In the genomic region with DNA sequence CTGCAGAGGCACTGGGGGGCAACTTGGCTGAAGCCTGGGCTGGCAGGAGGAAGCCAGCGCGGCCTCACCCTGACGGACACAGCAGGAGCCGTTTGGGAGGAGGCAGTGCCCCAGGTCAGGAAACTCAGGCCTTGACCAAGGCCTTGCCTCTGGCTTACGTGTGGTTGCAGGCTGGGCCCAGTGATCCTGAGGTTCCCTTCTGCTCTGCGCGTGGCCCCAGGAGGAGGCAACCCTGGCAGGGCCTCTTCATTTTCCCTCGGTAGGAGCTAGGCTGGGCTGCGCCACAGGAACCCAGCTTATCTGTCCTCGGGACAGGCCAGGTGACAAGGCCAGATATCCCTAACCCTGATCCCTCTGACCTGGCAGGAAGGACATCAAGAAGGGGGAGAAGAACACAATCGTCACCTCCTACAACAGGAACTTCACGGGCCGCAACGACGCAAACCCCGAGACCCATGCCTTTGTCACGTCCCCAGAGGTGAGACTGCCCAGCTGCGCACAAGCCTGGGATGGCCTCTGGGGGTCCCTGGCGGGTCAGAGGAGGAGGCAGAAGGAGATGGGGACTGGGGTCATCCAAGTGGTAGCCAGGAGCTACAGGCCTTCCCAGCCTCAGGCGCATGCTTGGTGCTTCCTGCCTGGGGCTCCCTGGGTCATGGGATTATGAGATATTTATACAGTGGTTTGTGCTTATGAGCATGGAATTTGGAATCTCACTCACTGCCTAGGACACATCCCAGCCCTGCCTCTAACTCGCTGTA, we compare ENCODE assay signal across 10 cellular contexts. TPM values are rescaled to one million over a fixed set of nuclear protein-coding genes. Genes with fewer than 3 reads are reported as not detected.
DNase-seq lines count a peak whose midpoint lies in the region; TF ChIP-seq lines count a peak whose summit lies in the region.
"Had no signal": no experiment of that assay in that cellular context is flagged by ENCODE, and none has a peak within 500 bp of the region (broad histone marks: within the 10 kb centered on the region; RNA-seq: fewer than 3 reads in every experiment).

No MANE protein-coding gene starts in this region.

- intact Hi-C loops in activated naive CD4-positive, alpha-beta T cell treated with anti-CD3 and anti-CD28 coated beads for 36 hours (cut with micrococcal nuclease), result no loop called here
- intact Hi-C loops in dorsolateral prefrontal cortex (cut with DNase I), result no loop called here

- WGBS in urinary bladder, result 59% methylated on average over 21 of the region's 21 CpGs

- H3K4me1 Mint-ChIP-seq in activated naive CD4-positive, alpha-beta T cell treated with anti-CD3 and anti-CD28 coated beads for 36 hours (ENCODE audit: low read depth), result peaks cover 19% of the 10 kb centered on the region

- CTCF ChIA-PET in activated naive CD4-positive, alpha-beta T cell treated with anti-CD3 and anti-CD28 coated beads for 36 hours (lab: Charles Lee), result interaction anchor here (1.1 to 7.3 kb wide), 2 partner anchors 9 to 120 kb away, joined by 4 to 64 read pairs; no protein-coding TSS in a partner anchor

- H3K4me3 ChIP-seq in dorsolateral prefrontal cortex (no peak overlapping the region), urinary bladder (ENCODE audit: low read depth, low read length) (no peak overlapping the region)

- H3K4me3 Mint-ChIP-seq in activated naive CD4-positive, alpha-beta T cell treated with anti-CD3 and anti-CD28 coated beads for 36 hours, result no peak overlapping the region

- peaks cover 13% of the 10 kb centered on the region for H3K36me3 Mint-ChIP-seq in activated naive CD4-positive, alpha-beta T cell treated with anti-CD3 and anti-CD28 coated beads for 36 hours (ENCODE audit: low read depth)

- no peaks in the 10 kb centered on the region for H3K27me3 ChIP-seq in dorsolateral prefrontal cortex

- H3K36me3 ChIP-seq in urinary bladder (ENCODE audit: insufficient read depth), result peaks cover 4% of the 10 kb centered on the region

- H3K27ac ChIP-seq in dorsolateral prefrontal cortex, result peak overlapping the region; percentile 58 to 99 (median 90)
- H3K27ac ChIP-seq in urinary bladder (ENCODE audit: low read depth), result peak overlapping the region; percentile 89

- H3K27me3 Mint-ChIP-seq in activated naive CD4-positive, alpha-beta T cell treated with anti-CD3 and anti-CD28 coated beads for 36 hours (ENCODE audit: low read depth), result no peaks in the 10 kb centered on the region

- no peak for TF ChIP-seq CTCF in dorsolateral prefrontal cortex (IDR thresholded peaks at IDR 0.05 in 54 of 56, conservative IDR thresholded peaks at IDR 0.05 in 2 of 56; ENCODE audit: low read depth in 1 of 56, partially characterized antibody in 56 of 56)

- H3K9me3 Mint-ChIP-seq in activated naive CD4-positive, alpha-beta T cell treated with anti-CD3 and anti-CD28 coated beads for 36 hours, result no peaks in the 10 kb centered on the region

- no peak for DNase-seq in activated naive CD4-positive, alpha-beta T cell treated with anti-CD3 and anti-CD28 coated beads for 36 hours
- no peak for DNase-seq in activated naive CD4-positive, alpha-beta T cell treated with Interleukin-2 at 50 U/mL for 16 hours
- no peak for DNase-seq in dorsolateral prefrontal cortex
- DNase-seq in mucosa of gallbladder (ENCODE audit: low spot score), result peak; percentile 32
- DNase-seq in cerebellar cortex (ENCODE audit: low spot score), result no peak
- DNase-seq in AML-193 (lab: John Stamatoyannopoulos, UW), result no peak
- DNase-seq in NCI-H2029 treated with DMSO at 0.1 percent for 48 hours (lab: John Stamatoyannopoulos, UW), result no peak
- DNase-seq: stimulated activated CD4-positive, alpha-beta T cell treated with anti-CD3 and anti-CD28 coated beads, Interleukin-2, amount 100 ng/mL, for 48 hours had no signal

- no peaks in the 10 kb centered on the region for H3K4me1 ChIP-seq in urinary bladder (ENCODE audit: insufficient read depth)

- H3K27ac Mint-ChIP-seq in activated naive CD4-positive, alpha-beta T cell treated with anti-CD3 and anti-CD28 coated beads for 36 hours, result peak overlapping the region; percentile 68

RNA-seq across cellular contexts. Expression of a gene that starts 20.6 kb away (rescaled TPM):
- total RNA-seq in activated naive CD4-positive, alpha-beta T cell treated with anti-CD3 and anti-CD28 coated beads for 36 hours, result 10 to 100 TPM; 14.8 to 17.6 TPM
- 10 to 100 TPM; 47.5 to 93.1 (median 62.0) TPM for total RNA-seq in dorsolateral prefrontal cortex
- total RNA-seq in mucosa of gallbladder, result 26.0 TPM
- total RNA-seq in urinary bladder, result 12.8 TPM
- polyA plus RNA-seq in urinary bladder, result 25.1 TPM

RNA-seq across cellular contexts. Expression of a gene that starts 37.2 kb away (rescaled TPM):
- not detected for total RNA-seq in activated naive CD4-positive, alpha-beta T cell treated with anti-CD3 and anti-CD28 coated beads for 36 hours
- total RNA-seq in dorsolateral prefrontal cortex (10 to 100 TPM in 111 of 120 experiments, 1 to 10 TPM in 9; 7.0 to 30.7 (median 15.7) TPM), mucosa of gallbladder (3.7 TPM), urinary bladder (1.1 TPM)
- polyA plus RNA-seq in urinary bladder, result 15.1 TPM
- total RNA-seq: dermis microvascular lymphatic vessel endothelial cell had no signal

RNA-seq across cellular contexts. Expression of a gene that starts 54.7 kb away (rescaled TPM):
- 100 to 1,000 TPM; 113 to 118 TPM for total RNA-seq in activated naive CD4-positive, alpha-beta T cell treated with anti-CD3 and anti-CD28 coated beads for 36 hours
- 100 to 1,000 TPM; 173 to 339 (median 261) TPM for total RNA-seq in dorsolateral prefrontal cortex
- 172 TPM for total RNA-seq in mucosa of gallbladder
- 41.8 TPM for total RNA-seq in urinary bladder
- polyA plus RNA-seq in urinary bladder, result 84.6 TPM

RNA-seq across cellular contexts. Expression of a gene that starts 55.2 kb away (rescaled TPM):
- 10 to 100 TPM; 67.5 to 69.0 TPM for total RNA-seq in activated naive CD4-positive, alpha-beta T cell treated with anti-CD3 and anti-CD28 coated beads for 36 hours
- total RNA-seq in dorsolateral prefrontal cortex (10 to 100 TPM; 10.3 to 36.8 (median 22.3) TPM), mucosa of gallbladder (29.1 TPM), urinary bladder (37.3 TPM)
- polyA plus RNA-seq in urinary bladder, result 38.1 TPM
